In the genomic region with DNA sequence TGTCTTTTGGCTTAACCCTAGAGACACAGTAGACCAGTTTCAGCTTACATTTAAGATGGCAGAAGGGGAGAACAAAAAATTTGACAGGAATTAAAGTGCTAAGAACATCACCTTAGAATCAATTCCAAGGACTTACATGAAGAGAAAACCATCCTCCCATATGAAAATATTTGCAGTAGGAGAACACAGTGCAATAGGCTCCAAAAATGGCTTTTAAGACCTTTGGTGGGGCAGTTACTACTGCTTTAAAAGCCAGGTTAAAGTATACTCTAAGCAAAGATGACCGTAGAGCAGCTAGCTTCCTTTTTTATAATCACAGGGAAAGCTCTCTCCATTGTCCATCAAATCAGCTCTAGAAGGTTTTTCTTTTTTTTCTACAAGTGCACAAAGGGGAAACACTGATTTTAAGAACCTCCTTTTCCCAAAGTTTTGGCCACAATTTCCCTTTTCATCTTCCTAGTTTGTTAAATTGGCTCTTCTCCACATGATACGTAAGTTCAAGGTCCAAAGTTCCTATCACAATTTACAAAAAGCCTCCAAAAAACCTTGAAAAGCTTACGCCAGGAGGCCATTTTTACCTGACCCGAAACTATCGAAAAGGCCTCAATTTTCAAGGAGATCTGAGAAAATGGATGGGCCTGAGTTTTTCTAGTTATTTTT, we compare ENCODE assay signal across 8 cellular contexts. TPM values are rescaled to one million over a fixed set of nuclear protein-coding genes. Genes with fewer than 3 reads are reported as not detected.
A peak's percentile ranks its signal among the peaks of the same experiment; 100 is the strongest.
DNase-seq lines count a peak whose midpoint lies in the region; ATAC-seq and TF ChIP-seq lines count a peak whose summit lies in the region.

No MANE protein-coding gene starts in this region.

- CTCF ChIA-PET in activated CD8-positive, alpha-beta T cell treated with anti-CD3 and anti-CD28 coated beads, Interleukin-2, amount 10 ng/mL, durations not matched to agents 7 days and 5 days (lab: Charles Lee): interaction anchor here (1.2 to 12.8 kb wide), 4 partner anchors 13 to 148 kb away, joined by 3 to 235 read pairs (median 4); partner anchors contain the start of gene NUDT17

- H3K4me1 ChIP-seq in right cardiac atrium (ENCODE audit: control insufficient read depth, insufficient read depth, low read length): peaks cover 3% of the 10 kb centered on the region
- H3K4me1 ChIP-seq in skeletal muscle satellite cell (ENCODE audit: control insufficient read depth, insufficient read depth, low read length): peaks cover 34% of the 10 kb centered on the region

- H3K27me3 Mint-ChIP-seq in activated CD8-positive, alpha-beta T cell treated with anti-CD3 and anti-CD28 coated beads, Interleukin-2, amount 10 ng/mL, durations not matched to agents 7 days and 5 days (ENCODE audit: low read depth): no peaks in the 10 kb centered on the region

- peak overlapping the region; percentile 55 for H3K27ac Mint-ChIP-seq in activated CD8-positive, alpha-beta T cell treated with anti-CD3 and anti-CD28 coated beads, Interleukin-2, amount 10 ng/mL, durations not matched to agents 7 days and 5 days

- peak overlapping the region; percentile 76 for H3K27ac ChIP-seq in right cardiac atrium (ENCODE audit: low read length)

- peak; percentile 3 for TF ChIP-seq POLR2A in GM18505 (IDR thresholded peaks at IDR 0.05; ENCODE audit: borderline replicate concordance, extremely low read depth, insufficient read depth, insufficient read length)

- H3K36me3 Mint-ChIP-seq in activated CD8-positive, alpha-beta T cell treated with anti-CD3 and anti-CD28 coated beads, Interleukin-2, amount 10 ng/mL, durations not matched to agents 7 days and 5 days (ENCODE audit: low read depth): peaks cover 50% of the 10 kb centered on the region

- peaks cover 52% of the 10 kb centered on the region for H3K4me1 Mint-ChIP-seq in activated CD8-positive, alpha-beta T cell treated with anti-CD3 and anti-CD28 coated beads, Interleukin-2, amount 10 ng/mL, durations not matched to agents 7 days and 5 days (ENCODE audit: low read depth)

- POLR2A ChIA-PET in activated CD8-positive, alpha-beta T cell treated with anti-CD3 and anti-CD28 coated beads, Interleukin-2, amount 10 ng/mL, durations not matched to agents 7 days and 5 days (lab: Charles Lee): interaction anchor here (0.7 to 11.5 kb wide), 9 partner anchors 8 to 134 kb away, joined by 3 to 373 read pairs (median 5); partner anchors contain the start of genes ANKRD34A, PIAS3 and POLR3GL

- no peaks in the 10 kb centered on the region for H3K9me3 Mint-ChIP-seq in activated CD8-positive, alpha-beta T cell treated with anti-CD3 and anti-CD28 coated beads, Interleukin-2, amount 10 ng/mL, durations not matched to agents 7 days and 5 days (ENCODE audit: insufficient read depth)

- WGBS in right cardiac atrium: 35% methylated on average over 5 of the region's 5 CpGs

- peaks cover 31% of the 10 kb centered on the region for H3K36me3 ChIP-seq in skeletal muscle satellite cell (ENCODE audit: insufficient read depth, low read length)

- peak overlapping the region; percentile 92 for H3K4me2 ChIP-seq in skeletal muscle satellite cell (ENCODE audit: low read length)

- H3K9ac ChIP-seq in skeletal muscle satellite cell (ENCODE audit: low read depth, low read length): no peak overlapping the region

- no peaks in the 10 kb centered on the region for H3K9me3 ChIP-seq in right cardiac atrium (ENCODE audit: control insufficient read depth, low read length)
- no peaks in the 10 kb centered on the region for H3K9me3 ChIP-seq in skeletal muscle satellite cell (replicated peaks; ENCODE audit: low read length)

- peak overlapping the region; percentile 100 for H3K4me3 ChIP-seq in right cardiac atrium (ENCODE audit: low read length)
- H3K4me3 ChIP-seq in skeletal muscle satellite cell (ENCODE audit: low read length): peak overlapping the region; percentile 97

- peak overlapping the region; percentile 87 for H3K4me3 Mint-ChIP-seq in activated CD8-positive, alpha-beta T cell treated with anti-CD3 and anti-CD28 coated beads, Interleukin-2, amount 10 ng/mL, durations not matched to agents 7 days and 5 days

- no peak for DNase-seq in activated CD8-positive, alpha-beta T cell treated with anti-CD3 and anti-CD28 coated beads, Interleukin-2, amount 10 ng/mL, durations not matched to agents 7 days and 5 days
- DNase-seq in right cardiac atrium: no peak
- DNase-seq in stimulated activated CD4-positive, alpha-beta T cell treated with anti-CD3 and anti-CD28 coated beads, Interleukin-1b, Interleukin-23, amount 100 ng/mL, for 48 hours: no peak
- DNase-seq in activated CD4-positive, alpha-beta T cell treated with anti-CD3 and anti-CD28 coated beads for 4 hours: no peak
- no peak for DNase-seq in stimulated activated CD4-positive, alpha-beta T cell treated with anti-CD3 and anti-CD28 coated beads, Interleukin-12 subunit alpha, Interleukin-12 subunit beta, amount 100 ng/mL, for 4 hours

- H3K27me3 ChIP-seq in right cardiac atrium (ENCODE audit: control insufficient read depth, insufficient read depth) (no peaks in the 10 kb centered on the region), skeletal muscle satellite cell (ENCODE audit: control insufficient read depth, insufficient read depth, low read length) (no peaks in the 10 kb centered on the region)

- intact Hi-C loops in right cardiac atrium (cut with DNase I): no loop called here

- ATAC-seq in GM18505 (IDR thresholded peaks at IDR 0.05; ENCODE audit: unreplicated experiment) (no peak), right cardiac atrium (no peak), GM19395 (IDR thresholded peaks at IDR 0.05; ENCODE audit: unreplicated experiment) (no peak)
- ATAC-seq in activated CD8-positive, alpha-beta T cell treated with anti-CD3 and anti-CD28 coated beads, Interleukin-2, amount 10 ng/mL, durations not matched to agents 7 days and 5 days: no peak

RNA-seq across cellular contexts. Expression of gene TXNIP, which starts 3.3 kb away (rescaled TPM):
- 100 to 1,000 TPM; 190 to 195 TPM for total RNA-seq in activated CD8-positive, alpha-beta T cell treated with anti-CD3 and anti-CD28 coated beads, Interleukin-2, amount 10 ng/mL, durations not matched to agents 7 days and 5 days
- total RNA-seq in right cardiac atrium: 100 to 1,000 TPM; 548 to 806 (median 632) TPM
- polyA plus RNA-seq in right cardiac atrium: 943 TPM
- 139 and 159 TPM in 2 replicates for total RNA-seq in skeletal muscle satellite cell (2012; rRNA removed)

RNA-seq across cellular contexts. Expression of gene HJV, which starts 28.4 kb away (rescaled TPM):
- total RNA-seq in activated CD8-positive, alpha-beta T cell treated with anti-CD3 and anti-CD28 coated beads, Interleukin-2, amount 10 ng/mL, durations not matched to agents 7 days and 5 days: not detected
- 100 to 1,000 TPM in 2 of 4 donors, 10 to 100 TPM in 2; 65.1 to 164 (median 97.1) TPM for total RNA-seq in right cardiac atrium
- 116 TPM for polyA plus RNA-seq in right cardiac atrium
- 2.2 TPM in 1 of 2 replicates, not detected in the other for total RNA-seq in skeletal muscle satellite cell (2012; rRNA removed)

RNA-seq across cellular contexts. Expression of gene POLR3GL, which starts 28.6 kb away (rescaled TPM):
- total RNA-seq in activated CD8-positive, alpha-beta T cell treated with anti-CD3 and anti-CD28 coated beads, Interleukin-2, amount 10 ng/mL, durations not matched to agents 7 days and 5 days: 10 to 100 TPM; 25.0 to 26.5 TPM
- 10 to 100 TPM; 51.4 to 54.4 (median 52.5) TPM for total RNA-seq in right cardiac atrium
- polyA plus RNA-seq in right cardiac atrium: 94.7 TPM
- 7.9 TPM in 2 replicates for total RNA-seq in skeletal muscle satellite cell (2012; rRNA removed)

RNA-seq across cellular contexts. Expression of gene ANKRD34A, which starts 28.7 kb away (rescaled TPM):
- total RNA-seq in activated CD8-positive, alpha-beta T cell treated with anti-CD3 and anti-CD28 coated beads, Interleukin-2, amount 10 ng/mL, durations not matched to agents 7 days and 5 days: 1 to 10 TPM; 1.8 to 2.4 TPM
- total RNA-seq in right cardiac atrium: 1 to 10 TPM; 1.7 to 3.9 (median 3.7) TPM
- polyA plus RNA-seq in right cardiac atrium: 1.8 TPM
- total RNA-seq in skeletal muscle satellite cell (2012; rRNA removed): 0.87 and 1.3 TPM in 2 replicates

RNA-seq across cellular contexts. Expression of gene LIX1L, which starts 35.3 kb away (rescaled TPM):
- 10 to 100 TPM; 45.8 to 48.4 TPM for total RNA-seq in activated CD8-positive, alpha-beta T cell treated with anti-CD3 and anti-CD28 coated beads, Interleukin-2, amount 10 ng/mL, durations not matched to agents 7 days and 5 days
- 10 to 100 TPM; 25.4 to 39.2 (median 28.4) TPM for total RNA-seq in right cardiac atrium
- polyA plus RNA-seq in right cardiac atrium: 11.9 TPM
- 22.6 and 23.2 TPM in 2 replicates for total RNA-seq in skeletal muscle satellite cell (2012; rRNA removed)

Comparison
In these comparisons a context has a peak if more than half of its experiments do, and no peak if none do; other contexts are left out.
1. RNA of gene HJV, which starts 28.4 kb away (total RNA-seq): 65.1 to 164 TPM in right cardiac atrium; not detected in activated CD8-positive, alpha-beta T cell treated with anti-CD3 and anti-CD28 coated beads, Interleukin-2, amount 10 ng/mL, durations not matched to agents 7 days and 5 days; every median in the first group is over 10 times any median in the second.